Comparison of ENCODE assay signal across 11 cellular contexts in the genomic region with DNA sequence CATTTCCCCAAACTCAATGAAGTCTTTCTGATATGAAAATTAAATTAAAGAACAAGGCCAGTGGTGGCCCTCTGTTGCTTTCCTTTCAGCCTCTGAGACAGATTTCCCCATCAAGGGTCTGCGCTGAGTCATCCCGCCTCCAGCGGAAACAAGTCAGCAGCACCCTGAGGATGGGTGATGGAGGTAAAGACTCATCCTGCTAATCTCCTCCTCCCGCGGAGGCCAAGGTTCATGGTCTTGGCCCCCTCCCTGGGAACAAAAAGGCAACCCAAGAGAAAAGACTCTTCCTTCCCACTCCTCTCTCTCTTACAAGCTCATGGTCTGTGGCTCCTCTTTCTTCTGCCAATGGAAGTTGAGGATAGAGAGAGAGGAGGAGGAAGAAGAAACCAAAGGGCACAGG. TPM values are rescaled to one million over a fixed set of nuclear protein-coding genes. Genes with fewer than 3 reads are reported as not detected.
A peak's percentile ranks its signal among the peaks of the same experiment; 100 is the strongest.
DNase-seq lines count a peak whose midpoint lies in the region; TF ChIP-seq lines count a peak whose summit lies in the region.
"Had no signal": no experiment of that assay in that cellular context is flagged by ENCODE, and none has a peak within 500 bp of the region (broad histone marks: within the 10 kb centered on the region; RNA-seq: fewer than 3 reads in every experiment).

No MANE protein-coding gene starts in this region.

- peak overlapping the region; percentile 40 for H3K4me2 ChIP-seq in GM23248 (ENCODE audit: unreplicated experiment)

- peak overlapping the region; percentile 5; the same call in 1 of the 2 replicates for H2AFZ ChIP-seq in GM23248

- no peaks in the 10 kb centered on the region for H3K9me2 ChIP-seq in GM23248 (ENCODE audit: insufficient read depth)

- H3K27ac ChIP-seq in GM23248 = peak overlapping the region; percentile 99
- peak overlapping the region; percentile 86 for H3K27ac ChIP-seq in brain microvascular endothelial cell
- H3K27ac ChIP-seq in dorsolateral prefrontal cortex = peak overlapping the region in 8 of 59 donors; percentile 1 to 70 (median 36)
- H3K27ac ChIP-seq: cardiac muscle cell had no signal

- H3K9ac ChIP-seq in GM23248 = peak overlapping the region; percentile 70

- peak overlapping the region; percentile 33 for H3K4me3 ChIP-seq in GM23248
- no peak overlapping the region for H3K4me3 ChIP-seq in brain microvascular endothelial cell (ENCODE audit: low read depth, low read length)
- no peak overlapping the region for H3K4me3 ChIP-seq in dorsolateral prefrontal cortex
- no peak overlapping the region for H3K4me3 ChIP-seq in MG63
- H3K4me3 ChIP-seq: cardiac muscle cell had no signal

- H3F3A ChIP-seq in GM23248 (ENCODE audit: insufficient read depth) = peaks cover 61% of the 10 kb centered on the region

- no peaks in the 10 kb centered on the region for H4K20me1 ChIP-seq in GM23248 (ENCODE audit: insufficient read depth)

- DNase-seq in GM23248 (peak; percentile 87), brain microvascular endothelial cell (peak; percentile 89), dorsolateral prefrontal cortex (no peak), retina (no peak), MG63 (no peak), DMS79 treated with DMSO at 0.1 percent for 48 hours (lab: John Stamatoyannopoulos, UW) (no peak)
- DNase-seq in activated CD4-positive, alpha-beta T cell treated with anti-CD3 and anti-CD28 coated beads for 4 hours = peak; percentile 73 to 74
- DNase-seq in stimulated activated CD4-positive, alpha-beta T cell treated with anti-CD3 and anti-CD28 coated beads, Interleukin-2, amount 100 ng/mL, for 4 hours (ENCODE audit: low read depth) = peak; percentile 71
- DNase-seq: DMS153, NCI-H524 had no signal

- intact Hi-C loops in dorsolateral prefrontal cortex (cut with DNase I) = loop anchor here in 1 of 2 donors (10.0 kb wide), 1 partner anchor 413 kb away; the partner anchor contains the start of gene RBM25

- H3K27me3 ChIP-seq in GM23248 (replicated peaks; ENCODE audit: insufficient read depth) = no peaks in the 10 kb centered on the region
- no peaks in the 10 kb centered on the region for H3K27me3 ChIP-seq in brain microvascular endothelial cell (replicated peaks)
- no peaks in the 10 kb centered on the region for H3K27me3 ChIP-seq in dorsolateral prefrontal cortex
- H3K27me3 ChIP-seq in MG63 = no peaks in the 10 kb centered on the region
- H3K27me3 ChIP-seq: cardiac muscle cell had no signal

- H3K9me3 ChIP-seq in GM23248 (ENCODE audit: low read depth) (no peaks in the 10 kb centered on the region), MG63 (no peaks in the 10 kb centered on the region)

- TF ChIP-seq CTCF in brain microvascular endothelial cell (IDR thresholded peaks at IDR 0.05; ENCODE audit: low read depth, low read length, missing control alignments) = no peak
- no peak for TF ChIP-seq CTCF in dorsolateral prefrontal cortex (IDR thresholded peaks at IDR 0.05 in 54 of 56, conservative IDR thresholded peaks at IDR 0.05 in 2 of 56; ENCODE audit: low read depth in 1 of 56, partially characterized antibody in 56 of 56)

- peaks cover 12% of the 10 kb centered on the region for H3K79me2 ChIP-seq in GM23248 (ENCODE audit: insufficient read depth)

- no peaks in the 10 kb centered on the region for H3K36me3 ChIP-seq in GM23248 (ENCODE audit: low read depth)
- no peaks in the 10 kb centered on the region for H3K36me3 ChIP-seq in brain microvascular endothelial cell (replicated peaks)
- H3K36me3 ChIP-seq in MG63 = no peaks in the 10 kb centered on the region
- H3K36me3 ChIP-seq: cardiac muscle cell had no signal

- WGBS in GM23248 (ENCODE audit: low coverage in 1 of 2, low lambda C conversion rate in 2 of 2, missing lambda C conversion rate in 2 of 2), 2 experiments = 19 to 24% methylated on average over 5 of the region's 5 CpGs

- in situ Hi-C loops in GM23248 (cut with MboI) (no loop called here), brain microvascular endothelial cell (cut with HindIII; ENCODE audit: low pct_ligation_motif_present, low sequenced_read_pairs) (loop anchor here (25.0 kb wide), 2 partner anchors 180 to 280 kb away; no protein-coding TSS in a partner anchor)

- H3K4me1 ChIP-seq in GM23248 (ENCODE audit: insufficient read depth) = peaks cover 68% of the 10 kb centered on the region

RNA-seq across cellular contexts. Expression of gene NUMB, which starts 9.0 kb away (rescaled TPM):
- total RNA-seq in GM23248 (2014; rRNA removed; shearing (Covaris generic)) = 64.8 and 101 TPM in 2 replicates
- 130 and 142 TPM in 2 replicates for polyA plus RNA-seq in GM23248 (2016; fragmentation: Nextera tagmentation; extraction: Ambion mirVana)
- 10 to 100 TPM; 49.2 to 92.1 (median 68.4) TPM for total RNA-seq in dorsolateral prefrontal cortex
- total RNA-seq in MG63 (2014; rRNA removed; shearing (Covaris generic); ENCODE audit: low replicate concordance) = 12.2 and 21.5 TPM in 2 replicates

RNA-seq across cellular contexts. Expression of gene RIOX1, which starts 23.4 kb away (rescaled TPM):
- 16.6 and 20.4 TPM in 2 replicates for total RNA-seq in GM23248 (2014; rRNA removed; shearing (Covaris generic))
- polyA plus RNA-seq in GM23248 (2016; fragmentation: Nextera tagmentation; extraction: Ambion mirVana) = 7.9 and 8.1 TPM in 2 replicates
- 10 to 100 TPM in 118 of 120 experiments, 1 to 10 TPM in 2; 9.3 to 18.4 (median 13.5) TPM for total RNA-seq in dorsolateral prefrontal cortex
- total RNA-seq in MG63 (2014; rRNA removed; shearing (Covaris generic); ENCODE audit: low replicate concordance) = 14.2 and 23.6 TPM in 2 replicates

Comparison
In these comparisons a context has a peak if more than half of its experiments do, and no peak if none do; other contexts are left out.
1. DNase-seq: peak in GM23248 (single experiment), activated CD4-positive, alpha-beta T cell treated with anti-CD3 and anti-CD28 coated beads for 4 hours (2 of 2), brain microvascular endothelial cell (single experiment) and stimulated activated CD4-positive, alpha-beta T cell treated with anti-CD3 and anti-CD28 coated beads, Interleukin-2, amount 100 ng/mL, for 4 hours (single experiment); none in dorsolateral prefrontal cortex (0 of 10), retina (single experiment), MG63 (single experiment) and DMS79 treated with DMSO at 0.1 percent for 48 hours (single experiment).